19 cellular contexts compared by ENCODE assay signal in genomic region chr10:53109320-53109719, GRCh38.
"Had no signal": no experiment of that assay in that cellular context is flagged by ENCODE, and none has a peak within 500 bp of the region (broad histone marks: within the 10 kb centered on the region; RNA-seq: fewer than 3 reads in every experiment).

No MANE protein-coding gene starts in this region.

- H3K4me3 ChIP-seq: PC-9, Peyer's patch, SJSA1, SK-N-MC had no signal

- DNase-seq: KBM-7, NCI-H1092, NCI-H1105 treated with DMSO at 0.1 percent for 48 hours, NCI-H1417 treated with DMSO at 0.1 percent for 48 hours, NCI-H187, NCI-H2029, NCI-H2081 treated with DMSO at 0.1 percent for 48 hours, NCI-H2171, NCI-H226, NCI-H446, NCI-H510A, NCI-H524 treated with DMSO at 0.1 percent for 48 hours, NCI-H774, PC-9, Peyer's patch, Right ventricle myocardium superior, SIG-M5 had no signal
